Comparison of ENCODE assay signal across 10 cellular contexts in the genomic region with DNA sequence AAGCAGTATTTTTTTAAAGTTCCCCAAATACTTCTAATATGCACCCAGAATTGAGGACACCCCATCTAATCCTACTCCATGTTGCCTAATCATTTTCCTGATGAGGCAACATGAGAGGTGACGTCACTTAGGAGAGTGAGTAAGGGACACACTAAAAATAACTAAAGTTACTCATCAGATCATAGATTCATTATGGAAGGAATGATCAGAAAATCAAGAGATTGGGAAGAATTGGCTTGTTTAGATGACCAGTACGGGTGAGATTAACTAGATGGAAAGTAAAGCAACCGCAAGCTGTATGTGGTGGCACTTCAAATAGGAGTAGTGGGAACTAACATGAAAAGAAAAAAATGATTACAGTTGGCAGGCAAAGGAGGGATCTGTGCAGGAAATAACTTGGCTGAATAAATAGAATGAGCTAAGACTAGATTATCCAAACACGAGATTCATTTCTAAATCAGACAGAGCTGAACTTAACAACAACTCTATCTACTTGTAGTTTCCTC.
DNase-seq lines count a peak whose midpoint lies in the region; ATAC-seq, FAIRE-seq and TF ChIP-seq lines count a peak whose summit lies in the region.
"Had no signal": no experiment of that assay in that cellular context is flagged by ENCODE, and none has a peak within 500 bp of the region (broad histone marks: within the 10 kb centered on the region; RNA-seq: fewer than 3 reads in every experiment).

No MANE protein-coding gene starts in this region.

- TF ChIP-seq CTCF in RWPE2 (IDR thresholded peaks at IDR 0.05; ENCODE audit: poor library complexity, severe bottlenecking), result no peak

- peaks cover 14% of the 10 kb centered on the region for H3K4me1 ChIP-seq in RWPE2 (ENCODE audit: insufficient read depth, poor library complexity, severe bottlenecking)

- H3K9me3 ChIP-seq in RWPE2 (ENCODE audit: severe bottlenecking), result no peaks in the 10 kb centered on the region

- FAIRE-seq in GM19239 (lab: Jason Lieb, UNC), result no peak

- no peak overlapping the region for H3K27ac ChIP-seq in RWPE2 (ENCODE audit: poor library complexity, severe bottlenecking)

- ATAC-seq in RWPE2 (ENCODE audit: low read depth) (peak; percentile 35; the same call in 1 of the 3 replicates), GM19455 (IDR thresholded peaks at IDR 0.05; ENCODE audit: unreplicated experiment) (no peak), HG02623 (IDR thresholded peaks at IDR 0.05; ENCODE audit: unreplicated experiment) (no peak)

- H3K27me3 ChIP-seq in RWPE2 (ENCODE audit: insufficient read depth, poor library complexity, severe bottlenecking), result no peaks in the 10 kb centered on the region

- H3K36me3 ChIP-seq in RWPE2 (ENCODE audit: low read depth), result no peaks in the 10 kb centered on the region

- H3K4me3 ChIP-seq in RWPE2 (ENCODE audit: severe bottlenecking), result no peak overlapping the region

- DNase-seq in HCEC 1CT (peak; percentile 55), RWPE2 (ENCODE audit: low spot score) (no peak), fibroblast of peridontal ligament (ENCODE audit: extremely low read depth) (peak; percentile 87), renal cortical epithelial cell (ENCODE audit: low read depth) (peak; percentile 33), GM19239 (ENCODE audit: insufficient read length, low spot score) (no peak)
- DNase-seq in NK-92 treated with Interleukin-12 subunit alpha and Interleukin-12 subunit beta, amount 100 ng/mL, for 24 hours (lab: John Stamatoyannopoulos, UW), result no peak
- DNase-seq: effector CD4-positive, alpha-beta T cell; stimulated activated CD4-positive, alpha-beta T cell treated with anti-CD3 and anti-CD28 coated beads, Interleukin-12 subunit alpha, Interleukin-12 subunit beta, amount 100 ng/mL, for 4 hours had no signal

Comparison
In these comparisons a context has a peak if more than half of its experiments do, and no peak if none do; other contexts are left out.
1. DNase-seq: peak in HCEC 1CT (single experiment), fibroblast of peridontal ligament (single experiment) and renal cortical epithelial cell (single experiment); none in RWPE2 (single experiment), GM19239 (single experiment) and NK-92 treated with Interleukin-12 subunit alpha and Interleukin-12 subunit beta, amount 100 ng/mL, for 24 hours (single experiment).